1 cellular context compared by ENCODE assay signal in genomic region chr1:184754479-184755225, GRCh38.
A peak's percentile ranks its signal among the peaks of the same experiment; 100 is the strongest.
TF ChIP-seq lines count a peak whose summit lies in the region.

EDEM3 (minus strand) TSS chr1:184754858; CDS start chr1:184754646, 212 bp downstream.

TF ChIP-seq in HCT116, 20 proteins besides CTCF, POLR2A, EP300 and RAD21 (continued from another document):
- TF ChIP-seq REST (IDR thresholded peaks at IDR 0.05; ENCODE audit: low read depth): no peak
- no peak for TF ChIP-seq EZH2phosphoT487 (IDR thresholded peaks at IDR 0.05; ENCODE audit: borderline replicate concordance)
- TF ChIP-seq ZNF274 (IDR thresholded peaks at IDR 0.05; ENCODE audit: low read depth, low read length): no peak
- no peak; the same call in 1 of the 2 replicates for TF ChIP-seq ZFX (IDR thresholded peaks at IDR 0.05)
- TF ChIP-seq JUND (IDR thresholded peaks at IDR 0.05): no peak
- TF ChIP-seq TCF7L2 (IDR thresholded peaks at IDR 0.05; ENCODE audit: borderline replicate concordance, extremely low read depth, insufficient read depth, insufficient read length): no peak
- TF ChIP-seq ZBTB33 (IDR thresholded peaks at IDR 0.05; ENCODE audit: extremely low read depth, insufficient replicate concordance, low read length): peak; percentile 91
- peak; percentile 97 for TF ChIP-seq ELF1 (IDR thresholded peaks at IDR 0.05; ENCODE audit: borderline replicate concordance, low read depth)
- no peak for TF ChIP-seq CEBPB (IDR thresholded peaks at IDR 0.05; ENCODE audit: low read depth)
- peak; percentile 56 for TF ChIP-seq YY1 (IDR thresholded peaks at IDR 0.05; ENCODE audit: extremely low read depth, insufficient replicate concordance, low read depth, low read length)
- peak; percentile 59; the same call in 1 of the 2 replicates for TF ChIP-seq SIN3A (IDR thresholded peaks at IDR 0.05; ENCODE audit: low read depth)
- peak; percentile 32; the same call in 1 of the 2 replicates for TF ChIP-seq SRF (IDR thresholded peaks at IDR 0.05; ENCODE audit: low read depth)
- no peak; the same call in 1 of the 2 replicates for TF ChIP-seq CBX3 (IDR thresholded peaks at IDR 0.05; ENCODE audit: low read depth)
- TF ChIP-seq POLR2AphosphoS5 (IDR thresholded peaks at IDR 0.05; ENCODE audit: low read depth, low read length): peak; percentile 85
- TF ChIP-seq EGR1 (IDR thresholded peaks at IDR 0.05; ENCODE audit: low read depth): no peak
- TF ChIP-seq SP1 (IDR thresholded peaks at IDR 0.05; ENCODE audit: low read depth): peak; percentile 97
- peak; percentile 63; the same call in 1 of the 2 replicates for TF ChIP-seq MAX (IDR thresholded peaks at IDR 0.05)
- TF ChIP-seq FOSL1 (IDR thresholded peaks at IDR 0.05; ENCODE audit: low read depth): no peak
TF ChIP-seq in HCT116: peak in this region for 8.
